ENCODE assay signal across 1 cellular context in genomic region chr10:3093996-3094395, GRCh38.
TF ChIP-seq lines count a peak whose summit lies in the region.

No MANE protein-coding gene starts in this region.

TF ChIP-seq in endothelial cell of umbilical vein, 7 proteins besides CTCF, POLR2A, EP300 and RAD21 (continued from another document):
- no peak for TF ChIP-seq GATA2 (IDR thresholded peaks at IDR 0.05; ENCODE audit: insufficient read depth, insufficient read length, low read depth, low read length)
